In the genomic region with DNA sequence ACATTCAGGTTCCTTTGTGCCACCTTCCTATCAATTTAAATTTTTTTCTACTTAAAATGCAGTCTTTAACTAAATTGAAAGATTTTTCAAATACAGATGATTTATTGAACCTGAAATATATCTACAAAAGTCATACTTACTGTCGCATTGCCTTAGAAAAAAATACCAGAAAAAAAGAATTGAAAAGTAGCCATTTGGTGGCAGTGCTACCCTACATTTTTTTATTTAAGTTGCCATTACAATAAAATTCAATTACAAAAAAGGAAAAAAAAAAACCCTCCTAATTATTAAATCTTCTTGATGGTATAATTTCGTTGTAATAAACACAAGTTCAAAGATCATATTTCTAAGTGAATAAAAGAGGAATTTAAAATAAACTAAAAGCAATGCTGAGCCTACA, we compare ENCODE assay signal across 15 cellular contexts. TPM values are rescaled to one million over a fixed set of nuclear protein-coding genes. Genes with fewer than 3 reads are reported as not detected.
DNase-seq lines count a peak whose midpoint lies in the region; ATAC-seq, FAIRE-seq and TF ChIP-seq lines count a peak whose summit lies in the region.
"Had no signal": no experiment of that assay in that cellular context is flagged by ENCODE, and none has a peak within 500 bp of the region (broad histone marks: within the 10 kb centered on the region; RNA-seq: fewer than 3 reads in every experiment).

No MANE protein-coding gene starts in this region.

- H3K36me3 Mint-ChIP-seq in endodermal cell (ENCODE audit: low read depth): no peaks in the 10 kb centered on the region
- H3K36me3 Mint-ChIP-seq: memory B cell had no signal

- H3K27ac ChIP-seq in left ventricle myocardium inferior (replicated peaks): no peak overlapping the region
- no peak overlapping the region for H3K27ac ChIP-seq in kidney (ENCODE audit: low read depth in 2 of 2, low read length in 2 of 2)
- no peak overlapping the region for H3K27ac ChIP-seq in endodermal cell (ENCODE audit: low read depth, low read length)
- H3K27ac ChIP-seq in coronary artery: no peak overlapping the region
- H3K27ac ChIP-seq: ascending aorta, neutrophil, SK-N-MC had no signal

- WGBS in endodermal cell (ENCODE audit: insufficient coverage in 1 of 2, insufficient read length in 1 of 2), 2 experiments: 86% methylated on average over 1 of the region's 2 CpGs; no CpG with 5 or more reads in 1 of the 2 experiments

- no peaks in the 10 kb centered on the region for H3K9me3 Mint-ChIP-seq in endodermal cell

- ATAC-seq in Right ventricle myocardium inferior (no peak), HG02642 (IDR thresholded peaks at IDR 0.05; ENCODE audit: poor library complexity, unreplicated experiment) (no peak)

- intact Hi-C loops in left ventricle myocardium inferior (cut with micrococcal nuclease): no loop called here
- intact Hi-C loops in Right ventricle myocardium inferior (cut with DNase I): loop anchor here (10.0 kb wide), 1 partner anchor 506 kb away; no protein-coding TSS in a partner anchor
- intact Hi-C loops in kidney (cut with DNase I): no loop called here

- H3K27me3 ChIP-seq in left ventricle myocardium inferior (ENCODE audit: low read depth) (peaks cover 17% of the 10 kb centered on the region), endodermal cell (ENCODE audit: control insufficient read depth, insufficient read depth, low read length, poor library complexity, severe bottlenecking) (no peaks in the 10 kb centered on the region)
- H3K27me3 ChIP-seq: ascending aorta had no signal

- H3K9ac ChIP-seq in kidney (ENCODE audit: low read length in 2 of 2) (no peak overlapping the region), endodermal cell (ENCODE audit: extremely low read depth, low read length, poor library complexity, severe bottlenecking) (no peak overlapping the region)

- FAIRE-seq in kidney (lab: Jason Lieb, UNC): peak; percentile 53

- DNase-seq in left ventricle myocardium inferior (no peak), Right ventricle myocardium inferior (ENCODE audit: missing footprints) (no peak), SK-MEL-5 (ENCODE audit: low read depth, low spot score) (peak; percentile 20), kidney (no peak), endodermal cell (no peak), coronary artery (ENCODE audit: low spot score) (no peak), NCI-H526 treated with DMSO at 0.1 percent for 48 hours (lab: John Stamatoyannopoulos, UW) (no peak)
- DNase-seq: activated effector memory CD4-positive, alpha-beta T cell treated with anti-CD3 and anti-CD28 coated beads, Interleukin-2, amount 50 U/mL, for 16 hours; HFFc6; MM.1S had no signal

- TF ChIP-seq CTCF in left ventricle myocardium inferior (IDR thresholded peaks at IDR 0.05; ENCODE audit: borderline replicate concordance) (peak; percentile 24), kidney (IDR thresholded peaks at IDR 0.05; ENCODE audit: borderline replicate concordance, extremely low read depth, insufficient read depth) (no peak), endodermal cell (conservative IDR thresholded peaks at IDR 0.05) (no peak), coronary artery (IDR thresholded peaks at IDR 0.05) (no peak)

- no peak overlapping the region for H3K4me3 Mint-ChIP-seq in endodermal cell
- H3K4me3 Mint-ChIP-seq: HFFc6, memory B cell had no signal

- H3K4me1 Mint-ChIP-seq in endodermal cell: peaks cover 10% of the 10 kb centered on the region
- H3K4me1 Mint-ChIP-seq: memory B cell had no signal

- no peak overlapping the region for H3K4me3 ChIP-seq in left ventricle myocardium inferior
- H3K4me3 ChIP-seq in kidney (ENCODE audit: low read length in 2 of 2): no peak overlapping the region
- H3K4me3 ChIP-seq in endodermal cell (ENCODE audit: low read length): no peak overlapping the region
- H3K4me3 ChIP-seq in coronary artery: no peak overlapping the region
- H3K4me3 ChIP-seq: ascending aorta, SK-N-MC had no signal

- no peaks in the 10 kb centered on the region for H3K4me1 ChIP-seq in left ventricle myocardium inferior
- no peaks in the 10 kb centered on the region for H3K4me1 ChIP-seq in kidney (ENCODE audit: control insufficient read depth in 1 of 2, insufficient read depth in 1 of 2, low read depth in 1 of 2, low read length in 2 of 2)
- H3K4me1 ChIP-seq in endodermal cell (ENCODE audit: control insufficient read depth, insufficient read depth, low read length): no peaks in the 10 kb centered on the region
- H3K4me1 ChIP-seq: ascending aorta had no signal

- no peaks in the 10 kb centered on the region for H3K27me3 Mint-ChIP-seq in endodermal cell (ENCODE audit: insufficient read depth)
- H3K27me3 Mint-ChIP-seq: memory B cell had no signal

- H3K36me3 ChIP-seq in left ventricle myocardium inferior: no peaks in the 10 kb centered on the region
- H3K36me3 ChIP-seq in kidney (ENCODE audit: control insufficient read depth in 1 of 2, insufficient read depth in 2 of 2, low read length in 2 of 2): no peaks in the 10 kb centered on the region
- H3K36me3 ChIP-seq in endodermal cell (ENCODE audit: control insufficient read depth, insufficient read depth, low read length): no peaks in the 10 kb centered on the region
- H3K36me3 ChIP-seq: ascending aorta, neutrophil had no signal

- in situ Hi-C loops in SK-MEL-5 (cut with HindIII; ENCODE audit: low pct_unique_long_range_greater_than_20kb, low sequenced_read_pairs): no loop called here

- no peaks in the 10 kb centered on the region for H3K9me3 ChIP-seq in left ventricle myocardium inferior (replicated peaks)
- no peaks in the 10 kb centered on the region for H3K9me3 ChIP-seq in kidney (ENCODE audit: control insufficient read depth in 1 of 2, low read length in 2 of 2)
- no peaks in the 10 kb centered on the region for H3K9me3 ChIP-seq in endodermal cell (ENCODE audit: control insufficient read depth, low read length)
- H3K9me3 ChIP-seq: ascending aorta, neutrophil had no signal

- no peak overlapping the region for H3K27ac Mint-ChIP-seq in endodermal cell
- H3K27ac Mint-ChIP-seq: HFFc6, memory B cell had no signal

RNA-seq across cellular contexts. Expression of gene DSC3, which starts 43.4 kb away (rescaled TPM):
- total RNA-seq in left ventricle myocardium inferior (not detected), Right ventricle myocardium inferior (0.08 TPM), kidney (not detected), endodermal cell (under 1 TPM; 0.26 to 0.53 TPM)
- total RNA-seq in SK-MEL-5 (2014; rRNA removed; shearing (Covaris generic)): 0.03 and 0.05 TPM in 2 replicates
- polyA plus RNA-seq in SK-MEL-5 (2015; cell fraction: cytosol; rRNA removed): 0.05 and 0.17 TPM in 2 replicates
- 0.04 TPM in 1 of 2 replicates, not detected in the other for polyA plus RNA-seq in SK-MEL-5 (2015; cell fraction: nucleus; rRNA removed)
- polyA plus RNA-seq in kidney (ENCODE audit: insufficient read depth, low read depth, low replicate concordance): not detected
- polyA plus RNA-seq in endodermal cell (2013, experiment 1 of 2): 1.6 TPM
- 1.0 TPM for polyA plus RNA-seq in endodermal cell (2013, experiment 2 of 2)
- total RNA-seq: HFFc6 had no signal
